In genomic region chr19:35006999-35007365, GRCh38 we compare ENCODE assay signal across 13 cellular contexts. TPM values are rescaled to one million over a fixed set of nuclear protein-coding genes. Genes with fewer than 3 reads are reported as not detected.
DNase-seq lines count a peak whose midpoint lies in the region; ATAC-seq and TF ChIP-seq lines count a peak whose summit lies in the region.
"Had no signal": no experiment of that assay in that cellular context is flagged by ENCODE, and none has a peak within 500 bp of the region (broad histone marks: within the 10 kb centered on the region; RNA-seq: fewer than 3 reads in every experiment).

No MANE protein-coding gene starts in this region.

- H3K9me3 ChIP-seq in RWPE2 (ENCODE audit: severe bottlenecking) (no peaks in the 10 kb centered on the region), spleen (no peaks in the 10 kb centered on the region), MM.1S (replicated peaks; ENCODE audit: insufficient read depth, low read length) (no peaks in the 10 kb centered on the region)

- peaks cover 61% of the 10 kb centered on the region for H3K4me1 Mint-ChIP-seq in activated CD8-positive, alpha-beta T cell treated with anti-CD3 and anti-CD28 coated beads for 36 hours (ENCODE audit: low read depth)
- H3K4me1 Mint-ChIP-seq in activated CD8-positive, alpha-beta T cell treated with anti-CD3 and anti-CD28 coated beads, Interleukin-2, amount 10 ng/mL, durations not matched to agents 7 days and 5 days (ENCODE audit: low read depth): peaks cover 51% of the 10 kb centered on the region
- peaks cover 14% of the 10 kb centered on the region for H3K4me1 Mint-ChIP-seq in glutamatergic neuron (ENCODE audit: low read depth, unreplicated experiment)

- TF ChIP-seq CTCF in activated CD8-positive, alpha-beta T cell treated with anti-CD3 and anti-CD28 coated beads for 36 hours (IDR thresholded peaks at IDR 0.05): no peak
- TF ChIP-seq CTCF in RWPE2 (IDR thresholded peaks at IDR 0.05; ENCODE audit: poor library complexity, severe bottlenecking) (no peak), glutamatergic neuron (IDR thresholded peaks at IDR 0.05; ENCODE audit: partially characterized antibody, unreplicated experiment) (no peak), spleen (IDR thresholded peaks at IDR 0.05 in 8 of 11, conservative IDR thresholded peaks at IDR 0.05 in 3 of 11) (no peak), MM.1S (IDR thresholded peaks at IDR 0.05; ENCODE audit: low read length) (no peak)

- POLR2A ChIA-PET in activated CD8-positive, alpha-beta T cell treated with anti-CD3 and anti-CD28 coated beads for 36 hours (lab: Charles Lee): no interaction called here
- POLR2A ChIA-PET in activated CD8-positive, alpha-beta T cell treated with anti-CD3 and anti-CD28 coated beads, Interleukin-2, amount 10 ng/mL, durations not matched to agents 7 days and 5 days (lab: Charles Lee): no interaction called here

- peak overlapping the region; percentile 46 for H3K27ac ChIP-seq in RWPE2 (ENCODE audit: poor library complexity, severe bottlenecking)
- H3K27ac ChIP-seq in spleen: peak overlapping the region in 3 of 8 donors; percentile 13 to 99 (median 38)
- H3K27ac ChIP-seq in MM.1S (ENCODE audit: low read length): no peak overlapping the region

- H3K27ac Mint-ChIP-seq in activated CD8-positive, alpha-beta T cell treated with anti-CD3 and anti-CD28 coated beads for 36 hours: peak overlapping the region; percentile 31
- H3K27ac Mint-ChIP-seq in activated CD8-positive, alpha-beta T cell treated with anti-CD3 and anti-CD28 coated beads, Interleukin-2, amount 10 ng/mL, durations not matched to agents 7 days and 5 days: no peak overlapping the region
- H3K27ac Mint-ChIP-seq in glutamatergic neuron (ENCODE audit: unreplicated experiment): peak overlapping the region; percentile 39
- H3K27ac Mint-ChIP-seq: activated B cell treated with CpG ODN at 0.5 μM for 24 hours had no signal

- H3K4me1 ChIP-seq in RWPE2 (ENCODE audit: insufficient read depth, poor library complexity, severe bottlenecking): peaks cover 7% of the 10 kb centered on the region
- peaks cover 26 to 100% (median 74%) of the 10 kb centered on the region in 6 donors for H3K4me1 ChIP-seq in spleen
- no peaks in the 10 kb centered on the region for H3K4me1 ChIP-seq in MM.1S (ENCODE audit: low read length)

- H3K9me2 ChIP-seq in MM.1S (replicated peaks; ENCODE audit: insufficient read depth, low read length): no peaks in the 10 kb centered on the region

- H3K36me3 ChIP-seq in RWPE2 (ENCODE audit: low read depth) (peaks cover 45% of the 10 kb centered on the region), spleen (peaks cover 0 to 86% (median 40%) of the 10 kb centered on the region in 6 donors), MM.1S (replicated peaks; ENCODE audit: insufficient read depth, low read length) (no peaks in the 10 kb centered on the region)

- H3K27me3 Mint-ChIP-seq in activated CD8-positive, alpha-beta T cell treated with anti-CD3 and anti-CD28 coated beads for 36 hours: no peaks in the 10 kb centered on the region
- H3K27me3 Mint-ChIP-seq in activated CD8-positive, alpha-beta T cell treated with anti-CD3 and anti-CD28 coated beads, Interleukin-2, amount 10 ng/mL, durations not matched to agents 7 days and 5 days (ENCODE audit: low read depth): no peaks in the 10 kb centered on the region
- H3K27me3 Mint-ChIP-seq in glutamatergic neuron (ENCODE audit: unreplicated experiment): peaks cover 5% of the 10 kb centered on the region
- H3K27me3 Mint-ChIP-seq: activated B cell treated with CpG ODN at 0.5 μM for 24 hours had no signal

- TF ChIP-seq POLR2A in spleen (IDR thresholded peaks at IDR 0.05): no peak

- H3K79me2 ChIP-seq in MM.1S (ENCODE audit: low read length): no peaks in the 10 kb centered on the region

- WGBS in spleen, 5 donors: 85 to 98% (median 97%) methylated on average over 5 of the region's 5 CpGs

- intact Hi-C loops in activated CD8-positive, alpha-beta T cell treated with anti-CD3 and anti-CD28 coated beads for 36 hours (cut with micrococcal nuclease): no loop called here
- intact Hi-C loops in spleen (cut with DNase I; ENCODE audit: low total_unique reads): no loop called here

- H3K4me2 ChIP-seq in MM.1S (ENCODE audit: low read depth, low read length): no peak overlapping the region

- DNase-seq in activated CD8-positive, alpha-beta T cell treated with anti-CD3 and anti-CD28 coated beads for 36 hours: no peak
- no peak for DNase-seq in activated CD8-positive, alpha-beta T cell treated with anti-CD3 and anti-CD28 coated beads, Interleukin-2, amount 10 ng/mL, durations not matched to agents 7 days and 5 days
- DNase-seq in RWPE2 (ENCODE audit: low spot score) (no peak), glutamatergic neuron (no peak), spleen (peak; percentile 58), NCI-H2196 treated with DMSO at 0.1 percent for 48 hours (lab: John Stamatoyannopoulos, UW; ENCODE audit: unreplicated experiment) (no peak), MM.1S (no peak)
- DNase-seq: activated B cell treated with CpG ODN at 0.5 μM for 24 hours; islet precursor cell; NCI-H510A; stimulated activated CD4-positive, alpha-beta T cell treated with anti-CD3 and anti-CD28 coated beads, Interleukin-2, amount 100 ng/mL, for 48 hours had no signal

- H3K4me3 ChIP-seq in RWPE2 (ENCODE audit: severe bottlenecking): no peak overlapping the region
- no peak overlapping the region for H3K4me3 ChIP-seq in spleen
- H3K4me3 ChIP-seq in MM.1S (ENCODE audit: low read length): no peak overlapping the region

- H3K9ac ChIP-seq in MM.1S (ENCODE audit: low read length): no peak overlapping the region

- H4K20me1 ChIP-seq in MM.1S (ENCODE audit: insufficient read depth, low read length): no peaks in the 10 kb centered on the region

- H3K27me3 ChIP-seq in RWPE2 (ENCODE audit: insufficient read depth, poor library complexity, severe bottlenecking): no peaks in the 10 kb centered on the region
- no peaks in the 10 kb centered on the region for H3K27me3 ChIP-seq in spleen (replicated peaks in 1 of 7)
- no peaks in the 10 kb centered on the region for H3K27me3 ChIP-seq in MM.1S (replicated peaks; ENCODE audit: insufficient read depth, low read length)

- peaks cover 62% of the 10 kb centered on the region for H3K36me3 Mint-ChIP-seq in activated CD8-positive, alpha-beta T cell treated with anti-CD3 and anti-CD28 coated beads for 36 hours (ENCODE audit: low read depth)
- H3K36me3 Mint-ChIP-seq in activated CD8-positive, alpha-beta T cell treated with anti-CD3 and anti-CD28 coated beads, Interleukin-2, amount 10 ng/mL, durations not matched to agents 7 days and 5 days (ENCODE audit: low read depth): peaks cover 58% of the 10 kb centered on the region
- H3K36me3 Mint-ChIP-seq in glutamatergic neuron (ENCODE audit: unreplicated experiment): no peaks in the 10 kb centered on the region

- H3K9me3 Mint-ChIP-seq in activated CD8-positive, alpha-beta T cell treated with anti-CD3 and anti-CD28 coated beads for 36 hours: no peaks in the 10 kb centered on the region
- no peaks in the 10 kb centered on the region for H3K9me3 Mint-ChIP-seq in activated CD8-positive, alpha-beta T cell treated with anti-CD3 and anti-CD28 coated beads, Interleukin-2, amount 10 ng/mL, durations not matched to agents 7 days and 5 days (ENCODE audit: insufficient read depth)
- peaks cover 7% of the 10 kb centered on the region for H3K9me3 Mint-ChIP-seq in glutamatergic neuron (ENCODE audit: unreplicated experiment)
- H3K9me3 Mint-ChIP-seq: activated B cell treated with CpG ODN at 0.5 μM for 24 hours had no signal

- H3K4me3 Mint-ChIP-seq in activated CD8-positive, alpha-beta T cell treated with anti-CD3 and anti-CD28 coated beads for 36 hours: no peak overlapping the region
- no peak overlapping the region for H3K4me3 Mint-ChIP-seq in activated CD8-positive, alpha-beta T cell treated with anti-CD3 and anti-CD28 coated beads, Interleukin-2, amount 10 ng/mL, durations not matched to agents 7 days and 5 days
- H3K4me3 Mint-ChIP-seq in glutamatergic neuron (ENCODE audit: unreplicated experiment): peak overlapping the region; percentile 9
- H3K4me3 Mint-ChIP-seq: activated B cell treated with CpG ODN at 0.5 μM for 24 hours had no signal

- H2AFZ ChIP-seq in MM.1S (ENCODE audit: low read length): no peak overlapping the region

- ATAC-seq in activated CD8-positive, alpha-beta T cell treated with anti-CD3 and anti-CD28 coated beads for 36 hours: no peak
- no peak for ATAC-seq in activated CD8-positive, alpha-beta T cell treated with anti-CD3 and anti-CD28 coated beads, Interleukin-2, amount 10 ng/mL, durations not matched to agents 7 days and 5 days
- ATAC-seq in RWPE2 (ENCODE audit: low read depth): no peak
- ATAC-seq in GM19035 (IDR thresholded peaks at IDR 0.05; ENCODE audit: unreplicated experiment): no peak
- ATAC-seq: HCT116 had no signal

- H3F3A ChIP-seq in MM.1S (ENCODE audit: insufficient read depth, low read length): no peaks in the 10 kb centered on the region

- CTCF ChIA-PET in activated CD8-positive, alpha-beta T cell treated with anti-CD3 and anti-CD28 coated beads for 36 hours (lab: Charles Lee): interaction anchor here (1.5 kb wide), 1 partner anchor 35 kb away, joined by 3 read pairs; no protein-coding TSS in a partner anchor
- CTCF ChIA-PET in activated CD8-positive, alpha-beta T cell treated with anti-CD3 and anti-CD28 coated beads, Interleukin-2, amount 10 ng/mL, durations not matched to agents 7 days and 5 days (lab: Charles Lee): interaction anchor here (1.3 to 10.9 kb wide), 4 partner anchors 11 to 135 kb away, joined by 3 to 126 read pairs (median 4); no protein-coding TSS in a partner anchor

RNA-seq across cellular contexts. Expression of gene GRAMD1A, which starts 6.9 kb away (rescaled TPM):
- 100 to 1,000 TPM; 128 to 134 TPM for total RNA-seq in activated CD8-positive, alpha-beta T cell treated with anti-CD3 and anti-CD28 coated beads for 36 hours
- 10 to 100 TPM; 76.2 to 81.8 TPM for total RNA-seq in activated CD8-positive, alpha-beta T cell treated with anti-CD3 and anti-CD28 coated beads, Interleukin-2, amount 10 ng/mL, durations not matched to agents 7 days and 5 days
- total RNA-seq in glutamatergic neuron (ENCODE audit: unreplicated experiment): 220 TPM
- 100 to 1,000 TPM in 5 of 7 donors, 10 to 100 TPM in 2; 80.3 to 177 (median 118) TPM for total RNA-seq in spleen
- polyA plus RNA-seq in spleen: 10 to 100 TPM; 30.0 to 63.2 (median 30.4) TPM

RNA-seq across cellular contexts. Expression of gene SCN1B, which starts 23.3 kb away (rescaled TPM):
- total RNA-seq in activated CD8-positive, alpha-beta T cell treated with anti-CD3 and anti-CD28 coated beads for 36 hours: under 1 TPM; 0.63 to 0.90 TPM
- total RNA-seq in activated CD8-positive, alpha-beta T cell treated with anti-CD3 and anti-CD28 coated beads, Interleukin-2, amount 10 ng/mL, durations not matched to agents 7 days and 5 days: under 1 TPM; 0.37 to 0.57 TPM
- total RNA-seq in glutamatergic neuron (ENCODE audit: unreplicated experiment): 12.0 TPM
- total RNA-seq in spleen: 10 to 100 TPM; 11.3 to 28.1 (median 16.7) TPM
- polyA plus RNA-seq in spleen: 1 to 10 TPM; 3.7 to 7.4 (median 5.9) TPM

RNA-seq across cellular contexts. Expression of gene HPN, which starts 34.5 kb away (rescaled TPM):
- total RNA-seq in activated CD8-positive, alpha-beta T cell treated with anti-CD3 and anti-CD28 coated beads for 36 hours: under 1 TPM in 1 of 2 experiments, not detected in 1; 0.11 TPM
- not detected for total RNA-seq in activated CD8-positive, alpha-beta T cell treated with anti-CD3 and anti-CD28 coated beads, Interleukin-2, amount 10 ng/mL, durations not matched to agents 7 days and 5 days
- total RNA-seq in glutamatergic neuron (ENCODE audit: unreplicated experiment) (0.29 TPM), spleen (1 to 10 TPM; 1.0 to 4.3 (median 2.4) TPM)
- 1 to 10 TPM in 2 of 3 donors, under 1 TPM in 1; 0.86 to 2.4 (median 1.1) TPM for polyA plus RNA-seq in spleen
- total RNA-seq: activated B cell treated with CpG ODN at 0.5 μM for 24 hours had no signal

RNA-seq across cellular contexts. Expression of gene ZNF792, which starts 43.0 kb away (rescaled TPM):
- total RNA-seq in activated CD8-positive, alpha-beta T cell treated with anti-CD3 and anti-CD28 coated beads for 36 hours: 1 to 10 TPM; 5.1 to 5.6 TPM
- total RNA-seq in activated CD8-positive, alpha-beta T cell treated with anti-CD3 and anti-CD28 coated beads, Interleukin-2, amount 10 ng/mL, durations not matched to agents 7 days and 5 days: 10 to 100 TPM; 13.7 to 14.2 TPM
- total RNA-seq in glutamatergic neuron (ENCODE audit: unreplicated experiment) (6.4 TPM), spleen (10 to 100 TPM; 10.4 to 22.9 (median 16.6) TPM)
- 1 to 10 TPM; 1.5 to 3.0 (median 1.6) TPM for polyA plus RNA-seq in spleen
